ENCODE assay signal across 8 cellular contexts in genomic region chr11:67954971-67955370, GRCh38. TPM values are rescaled to one million over a fixed set of nuclear protein-coding genes. Genes with fewer than 3 reads are reported as not detected.
A peak's percentile ranks its signal among the peaks of the same experiment; 100 is the strongest.
DNase-seq lines count a peak whose midpoint lies in the region; ATAC-seq and TF ChIP-seq lines count a peak whose summit lies in the region.
"Not testable (repeated sequence)": the region's sequence is repeated elsewhere in the genome, so short reads cannot be mapped to it uniquely, and the experiment has no call there.

No MANE protein-coding gene starts in this region.

- peak; percentile 6 for DNase-seq in GM23338 (ENCODE audit: low spot score)
- DNase-seq in RWPE2 (ENCODE audit: low spot score); activated T-cell treated with anti-CD3 and anti-CD28 coated beads, Interleukin-2, amount 50 U/mL, for 4 hours; coronary artery (ENCODE audit: low spot score); iPS DF 6.9 (ENCODE audit: low read depth, low spot score); naive thymus-derived CD4-positive, alpha-beta T cell: not testable (repeated sequence)

- not testable (repeated sequence) for H3K36me3 ChIP-seq in GM23338 (ENCODE audit: insufficient read depth); RWPE2 (ENCODE audit: low read depth); iPS DF 6.9 (ENCODE audit: control insufficient read depth, insufficient read depth, low read length); naive thymus-derived CD4-positive, alpha-beta T cell (ENCODE audit: control insufficient read depth in 2 of 3, insufficient read depth in 3 of 3, low read length in 3 of 3); urinary bladder (ENCODE audit: insufficient read depth)

- H3K9me3 ChIP-seq in RWPE2 (ENCODE audit: severe bottlenecking); iPS DF 6.9 (ENCODE audit: control insufficient read depth, insufficient read depth, low read length); naive thymus-derived CD4-positive, alpha-beta T cell (ENCODE audit: control insufficient read depth in 2 of 3, low read length in 3 of 3): not testable (repeated sequence)

- not testable (repeated sequence) for TF ChIP-seq CTCF in GM23338 (conservative IDR thresholded peaks at IDR 0.05; ENCODE audit: low read depth in 2 of 2); RWPE2 (IDR thresholded peaks at IDR 0.05; ENCODE audit: poor library complexity, severe bottlenecking); coronary artery (IDR thresholded peaks at IDR 0.05)

- peaks cover 34% of the 10 kb centered on the region for H3K4me1 Mint-ChIP-seq in GM23338
- not testable (repeated sequence) for H3K4me1 Mint-ChIP-seq in activated T-cell treated with anti-CD3 and anti-CD28 coated beads, Interleukin-2, amount 50 U/mL, for 4 hours (ENCODE audit: low read depth); naive thymus-derived CD4-positive, alpha-beta T cell

- POLR2A ChIA-PET in naive thymus-derived CD4-positive, alpha-beta T cell (lab: Charles Lee), result not testable (repeated sequence)

- not testable (repeated sequence) for H3K9me3 Mint-ChIP-seq in GM23338; activated T-cell treated with anti-CD3 and anti-CD28 coated beads, Interleukin-2, amount 50 U/mL, for 4 hours; naive thymus-derived CD4-positive, alpha-beta T cell

- H3K4me3 Mint-ChIP-seq in GM23338, result peak overlapping the region; percentile 82
- H3K4me3 Mint-ChIP-seq in activated T-cell treated with anti-CD3 and anti-CD28 coated beads, Interleukin-2, amount 50 U/mL, for 4 hours, result peak overlapping the region; percentile 80
- H3K4me3 Mint-ChIP-seq in naive thymus-derived CD4-positive, alpha-beta T cell, result peak overlapping the region; percentile 60 to 93 (median 87)

- peaks cover 16% of the 10 kb centered on the region for H3K4me1 ChIP-seq in GM23338 (ENCODE audit: insufficient read depth)
- not testable (repeated sequence) for H3K4me1 ChIP-seq in RWPE2 (ENCODE audit: insufficient read depth, poor library complexity, severe bottlenecking); iPS DF 6.9 (ENCODE audit: control insufficient read depth, insufficient read depth, low read length); naive thymus-derived CD4-positive, alpha-beta T cell (ENCODE audit: control insufficient read depth in 2 of 2, insufficient read depth in 2 of 2, low read length in 2 of 2); urinary bladder (ENCODE audit: insufficient read depth)

- not testable (repeated sequence) for H3K36me3 Mint-ChIP-seq in GM23338 (ENCODE audit: low read depth); activated T-cell treated with anti-CD3 and anti-CD28 coated beads, Interleukin-2, amount 50 U/mL, for 4 hours (ENCODE audit: insufficient read depth); naive thymus-derived CD4-positive, alpha-beta T cell

- H3K4me3 ChIP-seq in GM23338, result peak overlapping the region; percentile 79
- peak overlapping the region; percentile 36 for H3K4me3 ChIP-seq in RWPE2 (ENCODE audit: severe bottlenecking)
- peak overlapping the region; percentile 84 for H3K4me3 ChIP-seq in coronary artery
- H3K4me3 ChIP-seq in iPS DF 6.9 (ENCODE audit: low read length), result peak overlapping the region; percentile 30; the same call in 1 of the 2 replicates
- peak overlapping the region; percentile 24 for H3K4me3 ChIP-seq in naive thymus-derived CD4-positive, alpha-beta T cell (ENCODE audit: low read length)
- H3K4me3 ChIP-seq in skin epidermis, result peak overlapping the region; percentile 23 to 49 (median 41)
- H3K4me3 ChIP-seq in urinary bladder (ENCODE audit: low read depth, low read length), result peak overlapping the region; percentile 48

- H3K79me2 ChIP-seq in GM23338 (replicated peaks; ENCODE audit: insufficient read depth), result not testable (repeated sequence)

- not testable (repeated sequence) for ATAC-seq in GM23338; RWPE2 (ENCODE audit: low read depth); activated T-cell treated with anti-CD3 and anti-CD28 coated beads, Interleukin-2, amount 50 U/mL, for 4 hours; naive thymus-derived CD4-positive, alpha-beta T cell

- H3K27ac Mint-ChIP-seq in GM23338, result not testable (repeated sequence)
- H3K27ac Mint-ChIP-seq in naive thymus-derived CD4-positive, alpha-beta T cell, result peak overlapping the region in 6 of 9 donors; percentile 14 to 73 (median 53)

- H3K27me3 Mint-ChIP-seq in GM23338 (ENCODE audit: insufficient read depth, low read depth, poor library complexity), result peaks cover 38% of the 10 kb centered on the region
- peaks cover 20% of the 10 kb centered on the region for H3K27me3 Mint-ChIP-seq in activated T-cell treated with anti-CD3 and anti-CD28 coated beads, Interleukin-2, amount 50 U/mL, for 4 hours (ENCODE audit: low read depth)
- peaks cover 7 to 57% (median 15%) of the 10 kb centered on the region in 5 donors for H3K27me3 Mint-ChIP-seq in naive thymus-derived CD4-positive, alpha-beta T cell

- H3K4me2 ChIP-seq in GM23338, result peak overlapping the region; percentile 88

- CTCF ChIA-PET in naive thymus-derived CD4-positive, alpha-beta T cell (lab: Charles Lee), result interaction anchor here (0.6 to 1.1 kb wide), 3 partner anchors 48 to 164 kb away, joined by 3 to 7 read pairs (median 5); partner anchors contain the start of gene UNC93B1

- intact Hi-C loops in naive thymus-derived CD4-positive, alpha-beta T cell (cut with micrococcal nuclease), result loop anchor here (1.0 to 10.0 kb wide), 4 partner anchors 82 to 108 kb away; no protein-coding TSS in a partner anchor

- WGBS in iPS DF 6.9 (ENCODE audit: insufficient coverage, insufficient read length), result no CpG with 5 or more reads among the region's 26 CpGs
- 7% methylated on average over 26 of the region's 26 CpGs for WGBS in urinary bladder

- not testable (repeated sequence) for H3F3A ChIP-seq in GM23338 (replicated peaks; ENCODE audit: low read depth)

- H3K27ac ChIP-seq in GM23338 (ENCODE audit: low read depth); RWPE2 (ENCODE audit: poor library complexity, severe bottlenecking); iPS DF 6.9 (ENCODE audit: low read length); naive thymus-derived CD4-positive, alpha-beta T cell (ENCODE audit: low read depth, low read length); urinary bladder (ENCODE audit: low read depth): not testable (repeated sequence)
- peak overlapping the region in 1 of 2 donors; percentile 37 for H3K27ac ChIP-seq in coronary artery
- H3K27ac ChIP-seq in skin epidermis, result peak overlapping the region in 4 of 21 experiments; percentile 27 to 71 (median 66)

- H2AFZ ChIP-seq in GM23338, result not testable (repeated sequence)

- H3K27me3 ChIP-seq in GM23338 (ENCODE audit: insufficient read depth), result peaks cover 23% of the 10 kb centered on the region
- H3K27me3 ChIP-seq in RWPE2 (ENCODE audit: insufficient read depth, poor library complexity, severe bottlenecking); iPS DF 6.9 (ENCODE audit: control insufficient read depth, insufficient read depth, low read length); naive thymus-derived CD4-positive, alpha-beta T cell (ENCODE audit: control insufficient read depth in 2 of 2, insufficient read depth in 2 of 2, low read length in 2 of 2): not testable (repeated sequence)

- not testable (repeated sequence) for H4K20me1 ChIP-seq in GM23338 (replicated peaks; ENCODE audit: insufficient read depth)

- not testable (repeated sequence) for H3K9me2 ChIP-seq in GM23338 (ENCODE audit: insufficient read depth)

RNA-seq across cellular contexts. Expression of gene UNC93B1, which starts 48.9 kb away (rescaled TPM):
- 28.0 and 34.4 TPM in 2 replicates for total RNA-seq in GM23338 (2014; rRNA removed; shearing (Covaris generic))
- polyA plus RNA-seq in GM23338 (2016; fragmentation: Nextera tagmentation; extraction: Ambion mirVana) (15.7 and 16.2 TPM in 2 replicates), urinary bladder (34.9 TPM)
- total RNA-seq in activated T-cell treated with anti-CD3 and anti-CD28 coated beads, Interleukin-2, amount 50 U/mL, for 4 hours, result 10 to 100 TPM; 12.8 to 15.6 (median 14.1) TPM
- total RNA-seq in naive thymus-derived CD4-positive, alpha-beta T cell, result 10 to 100 TPM; 10.1 to 76.3 (median 21.1) TPM
- polyA plus RNA-seq in naive thymus-derived CD4-positive, alpha-beta T cell, result 10 to 100 TPM in 1 of 2 donors, 1 to 10 TPM in 1; 4.3 to 12.7 TPM
- total RNA-seq in urinary bladder, result 20.5 TPM

RNA-seq across cellular contexts. Expression of gene ALDH3B1, which starts 55.2 kb away (rescaled TPM):
- total RNA-seq in GM23338 (2014; rRNA removed; shearing (Covaris generic)), result not detected in 2 replicates
- polyA plus RNA-seq in GM23338 (2016; fragmentation: Nextera tagmentation; extraction: Ambion mirVana), result 0.17 and 0.52 TPM in 2 replicates
- total RNA-seq in activated T-cell treated with anti-CD3 and anti-CD28 coated beads, Interleukin-2, amount 50 U/mL, for 4 hours, result under 1 TPM in 2 of 3 donors, not detected in 1; 0.08 to 0.15 TPM
- 10 to 100 TPM in 1 of 5 experiments, 1 to 10 TPM in 1, under 1 TPM in 2, not detected in 1; 0.57 to 29.5 (median 1.9) TPM for total RNA-seq in naive thymus-derived CD4-positive, alpha-beta T cell
- polyA plus RNA-seq in naive thymus-derived CD4-positive, alpha-beta T cell, result under 1 TPM in 1 of 2 donors, not detected in 1; 0.05 TPM
- 4.6 TPM for total RNA-seq in urinary bladder
- 14.4 TPM for polyA plus RNA-seq in urinary bladder

Comparison
In these comparisons a context has a peak if more than half of its experiments do, and no peak if none do; other contexts are left out.
1. H3K4me3 ChIP-seq: peak in every context shown above with its lines; median percentile 84 in coronary artery; 79 in GM23338; 48 in urinary bladder; 41 in skin epidermis; 36 in RWPE2; 30 in iPS DF 6.9; 24 in naive thymus-derived CD4-positive, alpha-beta T cell.